In the genomic region with DNA sequence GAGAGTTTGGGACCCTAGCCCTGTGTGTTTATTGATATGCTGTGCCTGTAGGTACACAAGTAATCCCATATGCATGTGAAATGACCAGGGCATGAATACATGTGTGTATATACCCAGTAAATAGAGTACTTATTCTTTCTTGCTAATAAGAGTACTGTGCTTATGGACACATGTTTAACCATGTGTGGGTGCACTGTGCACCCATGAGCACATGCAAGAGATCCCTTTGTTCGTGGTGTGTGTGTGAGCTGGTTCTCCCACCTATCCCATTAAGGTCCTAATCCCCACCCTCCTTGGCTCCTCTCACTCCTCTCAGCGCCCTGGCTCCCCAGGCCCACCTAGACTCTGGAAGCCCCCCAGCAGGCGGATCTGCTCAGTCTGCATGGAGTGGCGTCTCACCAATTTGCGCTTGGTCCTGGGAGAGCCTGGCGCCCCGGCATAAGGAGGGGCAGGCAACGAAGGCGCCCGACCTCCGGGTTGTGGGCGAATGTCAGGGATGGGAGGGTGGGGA, we compare ENCODE assay signal across 8 cellular contexts. TPM values are rescaled to one million over a fixed set of nuclear protein-coding genes. Genes with fewer than 3 reads are reported as not detected.
DNase-seq lines count a peak whose midpoint lies in the region; ATAC-seq, FAIRE-seq and TF ChIP-seq lines count a peak whose summit lies in the region.

No MANE protein-coding gene starts in this region.

- BruUV-seq in OCI-LY7 (replicated peaks; lab: Mats Ljungman, UMichigan) (no TSS peak), endothelial cell of umbilical vein (replicated peaks; lab: Mats Ljungman, UMichigan) (no TSS peak)

- no peaks in the 10 kb centered on the region for H3K9me3 Mint-ChIP-seq in CD4-positive, alpha-beta memory T cell

- TF ChIP-seq CTCF in OCI-LY7 (conservative IDR thresholded peaks at IDR 0.05; ENCODE audit: low read length) (no peak), endothelial cell of umbilical vein (IDR thresholded peaks at IDR 0.05; ENCODE audit: extremely low read depth in 1 of 2, insufficient read depth in 1 of 2, low read depth in 1 of 2, low read length in 2 of 2) (no peak), neutrophil (IDR thresholded peaks at IDR 0.05) (no peak)

- H3K4me1 Mint-ChIP-seq in CD4-positive, alpha-beta memory T cell: peaks cover 54 to 91% (median 63%) of the 10 kb centered on the region in 4 donors

- peak overlapping the region in 1 of 2 donors; percentile 85 for H3K4me3 ChIP-seq in CD4-positive, alpha-beta memory T cell (ENCODE audit: low read length in 2 of 2)
- H3K4me3 ChIP-seq in OCI-LY7 (ENCODE audit: low read depth, low read length, poor library complexity, severe bottlenecking): no peak overlapping the region
- peak overlapping the region in 1 of 3 experiments; percentile 32 for H3K4me3 ChIP-seq in endothelial cell of umbilical vein (replicated peaks in 1 of 3; ENCODE audit: insufficient read depth in 1 of 3, low read depth in 1 of 3, low read length in 3 of 3)
- H3K4me3 ChIP-seq in neutrophil (ENCODE audit: low read depth in 1 of 2, low read length in 1 of 2): peak overlapping the region; percentile 66 to 71

- intact Hi-C loops in CD4-positive, alpha-beta memory T cell (cut with micrococcal nuclease): loop anchor here (2.0 to 5.0 kb wide), 3 partner anchors 17 to 43 kb away; a partner anchor contains a TSS
- intact Hi-C loops in OCI-LY7 (cut with micrococcal nuclease; ENCODE audit: unreplicated experiment) (loop anchor here (2.0 kb wide), 1 partner anchor 101 kb away; a partner anchor contains a TSS), endothelial cell of umbilical vein (cut with micrococcal nuclease) (loop anchor here (5.0 kb wide), 1 partner anchor 53 kb away; no protein-coding TSS in a partner anchor)

- no peaks in the 10 kb centered on the region for H3K9me2 ChIP-seq in OCI-LY7 (ENCODE audit: insufficient read depth, low read length)

- H3K4me1 ChIP-seq in CD4-positive, alpha-beta memory T cell (ENCODE audit: insufficient read depth, low read length): peaks cover 67% of the 10 kb centered on the region
- H3K4me1 ChIP-seq in OCI-LY7 (ENCODE audit: insufficient read depth, low read length, poor library complexity, severe bottlenecking) (peaks cover 78% of the 10 kb centered on the region), endothelial cell of umbilical vein (ENCODE audit: control insufficient read depth, extremely low read depth, insufficient read depth, low read length) (peaks cover 57% of the 10 kb centered on the region), neutrophil (ENCODE audit: control insufficient read depth in 1 of 2, insufficient read depth in 1 of 2, low read depth in 1 of 2, low read length in 1 of 2) (peaks cover 78 to 88% of the 10 kb centered on the region in 2 experiments)

- H3K27me3 Mint-ChIP-seq in CD4-positive, alpha-beta memory T cell: no peaks in the 10 kb centered on the region

- no peak overlapping the region for H2AFZ ChIP-seq in OCI-LY7 (ENCODE audit: low read length)
- peak overlapping the region; percentile 95 for H2AFZ ChIP-seq in endothelial cell of umbilical vein (ENCODE audit: low read depth, low read length)

- H3K9me1 ChIP-seq in endothelial cell of umbilical vein (replicated peaks; ENCODE audit: control insufficient read depth, extremely low read depth, insufficient read depth, low read length): no peaks in the 10 kb centered on the region

- FAIRE-seq in endothelial cell of umbilical vein (lab: Jason Lieb, UNC): no peak

- peak overlapping the region; percentile 71 to 95 (median 89) for H3K27ac Mint-ChIP-seq in CD4-positive, alpha-beta memory T cell

- TF ChIP-seq POLR2A in endothelial cell of umbilical vein (IDR thresholded peaks at IDR 0.05; ENCODE audit: low read depth, low read length): no peak

- H3K79me2 ChIP-seq in OCI-LY7 (ENCODE audit: insufficient read depth, low read depth, low read length): peaks cover 27% of the 10 kb centered on the region; the same call in 1 of the 2 replicates
- H3K79me2 ChIP-seq in endothelial cell of umbilical vein (ENCODE audit: control insufficient read depth, insufficient read depth, low read length): peaks cover 23% of the 10 kb centered on the region

- 0 out of 2 replicates have a peak overlapping the region, but pooled peaks have one; percentile 94 for H3K4me2 ChIP-seq in OCI-LY7 (ENCODE audit: low read length)
- H3K4me2 ChIP-seq in endothelial cell of umbilical vein (ENCODE audit: insufficient read depth, low read length): no peak overlapping the region

- CTCF ChIA-PET in CD4-positive, alpha-beta memory T cell (lab: Charles Lee; ENCODE audit: partially characterized antibody): interaction anchor here (0.9 to 3.5 kb wide), 2 partner anchors 19 to 104 kb away, joined by 3 to 30 read pairs; no protein-coding TSS in a partner anchor
- CTCF ChIA-PET in OCI-LY7 (lab: Charles Lee; ENCODE audit: unreplicated experiment): no interaction called here
- CTCF ChIA-PET in endothelial cell of umbilical vein (lab: Charles Lee): interaction anchor here (1.5 kb wide), 1 partner anchor 47 kb away, joined by 4 read pairs; no protein-coding TSS in a partner anchor

- peaks cover 0 to 22% of the 10 kb centered on the region in 2 donors for H3K36me3 Mint-ChIP-seq in CD4-positive, alpha-beta memory T cell

- no peak overlapping the region for H3K9ac ChIP-seq in endothelial cell of umbilical vein (replicated peaks; ENCODE audit: extremely low read depth, insufficient read depth, low read length)

- POLR2A ChIA-PET in CD4-positive, alpha-beta memory T cell (lab: Charles Lee; ENCODE audit: partially characterized antibody): interaction anchor here (1.2 to 17.4 kb wide), 4 partner anchors 19 to 102 kb away, joined by 4 to 444 read pairs (median 286); a partner anchor contains a TSS
- POLR2A ChIA-PET in OCI-LY7 (lab: Charles Lee) (interaction anchor here (0.5 kb wide), 1 partner anchor 36 kb away, joined by 3 read pairs; a partner anchor contains a TSS), endothelial cell of umbilical vein (lab: Charles Lee) (no interaction called here)

- DNase-seq in CD4-positive, alpha-beta memory T cell: no peak
- DNase-seq in OCI-LY7 (ENCODE audit: low spot score) (no peak), endothelial cell of umbilical vein (ENCODE audit: low read depth, low spot score) (no peak)
- DNase-seq in activated CD8-positive, alpha-beta memory T cell treated with anti-CD3 and anti-CD28 coated beads, Interleukin-2, amount 50 U/mL, for 4 hours: no peak

- H3K36me3 ChIP-seq in CD4-positive, alpha-beta memory T cell (ENCODE audit: insufficient read depth, low read length): no peaks in the 10 kb centered on the region
- H3K36me3 ChIP-seq in OCI-LY7 (ENCODE audit: insufficient read depth, low read length): no peaks in the 10 kb centered on the region
- H3K36me3 ChIP-seq in endothelial cell of umbilical vein (ENCODE audit: control insufficient read depth in 2 of 2, extremely low read depth in 1 of 2, insufficient read depth in 2 of 2, low read length in 2 of 2): no peaks in the 10 kb centered on the region
- no peaks in the 10 kb centered on the region for H3K36me3 ChIP-seq in neutrophil

- dilution Hi-C loops in endothelial cell of umbilical vein (cut with MboI; ENCODE audit: extremely low pct_ligation_motif_present, low sequenced_read_pairs): no loop called here

- H3K27ac ChIP-seq in CD4-positive, alpha-beta memory T cell (ENCODE audit: low read depth, low read length): peak overlapping the region; percentile 71
- H3K27ac ChIP-seq in OCI-LY7 (ENCODE audit: low read depth, low read length, poor library complexity, severe bottlenecking) (no peak overlapping the region), endothelial cell of umbilical vein (ENCODE audit: insufficient read depth, low read depth, low read length) (no peak overlapping the region), neutrophil (peak overlapping the region; percentile 26)

- no peaks in the 10 kb centered on the region for H3K9me3 ChIP-seq in CD4-positive, alpha-beta memory T cell (ENCODE audit: control insufficient read depth in 1 of 2, low read length in 2 of 2)
- H3K9me3 ChIP-seq in OCI-LY7 (ENCODE audit: low read length) (no peaks in the 10 kb centered on the region), endothelial cell of umbilical vein (replicated peaks; ENCODE audit: control insufficient read depth, insufficient read depth, low read length) (no peaks in the 10 kb centered on the region), neutrophil (no peaks in the 10 kb centered on the region)

- H3K27me3 ChIP-seq in CD4-positive, alpha-beta memory T cell (ENCODE audit: insufficient read depth, low read length): no peaks in the 10 kb centered on the region
- H3K27me3 ChIP-seq in endothelial cell of umbilical vein (ENCODE audit: control insufficient read depth in 2 of 2, insufficient read depth in 2 of 2, low read length in 2 of 2): no peaks in the 10 kb centered on the region
- peaks cover 47% of the 10 kb centered on the region for H3K27me3 ChIP-seq in neutrophil

- ATAC-seq in HG02870 (IDR thresholded peaks at IDR 0.05; ENCODE audit: unreplicated experiment) (no peak), GM21360 (IDR thresholded peaks at IDR 0.05; ENCODE audit: unreplicated experiment) (no peak), HG02642 (IDR thresholded peaks at IDR 0.05; ENCODE audit: poor library complexity, unreplicated experiment) (no peak)

- peak overlapping the region; percentile 59 to 97 (median 84) for H3K4me3 Mint-ChIP-seq in CD4-positive, alpha-beta memory T cell

- H4K20me1 ChIP-seq in OCI-LY7 (ENCODE audit: insufficient read depth, low read length): peaks cover 3% of the 10 kb centered on the region; the same call in 1 of the 2 replicates
- H4K20me1 ChIP-seq in endothelial cell of umbilical vein (replicated peaks; ENCODE audit: control insufficient read depth, extremely low read depth, insufficient read depth, low read length): no peaks in the 10 kb centered on the region

RNA-seq across cellular contexts. Expression of a gene that starts 2.2 kb away (rescaled TPM):
- total RNA-seq in CD4-positive, alpha-beta memory T cell: 10 to 100 TPM; 64.5 to 66.1 TPM
- polyA plus RNA-seq in CD4-positive, alpha-beta memory T cell: 10 to 100 TPM; 35.3 to 35.7 TPM
- total RNA-seq in OCI-LY7 (2014; rRNA removed; shearing (Covaris generic)): 10.2 and 11.6 TPM in 2 replicates
- total RNA-seq in OCI-LY7 (2022) (26.3 and 31.8 TPM in 2 replicates), endothelial cell of umbilical vein (54.9 and 55.6 TPM in 2 replicates)
- polyA plus RNA-seq in endothelial cell of umbilical vein: 48.4 and 56.4 TPM in 2 replicates
- polyA plus RNA-seq in endothelial cell of umbilical vein (2011; cell fraction: cytosol; rRNA removed): 50.1 and 53.0 TPM in 2 replicates
- 19.2 and 23.4 TPM in 2 replicates for polyA plus RNA-seq in endothelial cell of umbilical vein (2011; cell fraction: nucleus; rRNA removed)
- 17.1 and 20.3 TPM in 2 replicates for polyA plus RNA-seq in endothelial cell of umbilical vein (2012)
- 47.6 and 49.9 TPM in 2 replicates for polyA minus RNA-seq in endothelial cell of umbilical vein
- polyA minus RNA-seq in endothelial cell of umbilical vein (2011; cell fraction: cytosol; rRNA and poly(A)+ RNA removed): 21.5 TPM
- polyA minus RNA-seq in endothelial cell of umbilical vein (2011; cell fraction: nucleus; rRNA and poly(A)+ RNA removed): 10.5 and 13.3 TPM in 2 replicates

RNA-seq across cellular contexts. Expression of a gene that starts 4.4 kb away (rescaled TPM):
- total RNA-seq in CD4-positive, alpha-beta memory T cell: 1 to 10 TPM; 1.8 to 2.1 TPM
- under 1 TPM in 1 of 2 donors, not detected in 1; 0.60 TPM for polyA plus RNA-seq in CD4-positive, alpha-beta memory T cell
- 0.62 and 1.9 TPM in 2 replicates for total RNA-seq in OCI-LY7 (2014; rRNA removed; shearing (Covaris generic))
- total RNA-seq in OCI-LY7 (2022) (4.5 and 4.8 TPM in 2 replicates), endothelial cell of umbilical vein (0.24 and 0.60 TPM in 2 replicates)
- 0.41 and 0.43 TPM in 2 replicates for polyA plus RNA-seq in endothelial cell of umbilical vein
- 0.21 and 0.30 TPM in 2 replicates for polyA plus RNA-seq in endothelial cell of umbilical vein (2011; cell fraction: cytosol; rRNA removed)
- 0.84 and 1.1 TPM in 2 replicates for polyA plus RNA-seq in endothelial cell of umbilical vein (2011; cell fraction: nucleus; rRNA removed)
- 0.28 and 0.38 TPM in 2 replicates for polyA plus RNA-seq in endothelial cell of umbilical vein (2012)
- 0.06 and 0.07 TPM in 2 replicates for polyA minus RNA-seq in endothelial cell of umbilical vein
- 0.61 TPM for polyA minus RNA-seq in endothelial cell of umbilical vein (2011; cell fraction: cytosol; rRNA and poly(A)+ RNA removed)
- polyA minus RNA-seq in endothelial cell of umbilical vein (2011; cell fraction: nucleus; rRNA and poly(A)+ RNA removed): 0.29 and 0.58 TPM in 2 replicates

RNA-seq across cellular contexts. Expression of a gene that starts 4.5 kb away (rescaled TPM):
- total RNA-seq in CD4-positive, alpha-beta memory T cell: 10 to 100 TPM; 36.6 to 38.3 TPM
- polyA plus RNA-seq in CD4-positive, alpha-beta memory T cell: 100 to 1,000 TPM in 1 of 2 donors, 10 to 100 TPM in 1; 95.3 to 164 TPM
- total RNA-seq in OCI-LY7 (2014; rRNA removed; shearing (Covaris generic)): 19.8 and 29.8 TPM in 2 replicates
- 27.3 and 30.7 TPM in 2 replicates for total RNA-seq in OCI-LY7 (2022)
- total RNA-seq in endothelial cell of umbilical vein: 15.3 and 18.8 TPM in 2 replicates
- 10.6 and 12.4 TPM in 2 replicates for polyA plus RNA-seq in endothelial cell of umbilical vein
- polyA plus RNA-seq in endothelial cell of umbilical vein (2011; cell fraction: cytosol; rRNA removed): 17.6 and 19.4 TPM in 2 replicates
- 7.8 and 9.3 TPM in 2 replicates for polyA plus RNA-seq in endothelial cell of umbilical vein (2011; cell fraction: nucleus; rRNA removed)
- polyA plus RNA-seq in endothelial cell of umbilical vein (2012): 26.8 and 28.7 TPM in 2 replicates
- 6.5 and 6.9 TPM in 2 replicates for polyA minus RNA-seq in endothelial cell of umbilical vein
- 2.2 TPM for polyA minus RNA-seq in endothelial cell of umbilical vein (2011; cell fraction: cytosol; rRNA and poly(A)+ RNA removed)
- 2.4 and 4.9 TPM in 2 replicates for polyA minus RNA-seq in endothelial cell of umbilical vein (2011; cell fraction: nucleus; rRNA and poly(A)+ RNA removed)

RNA-seq across cellular contexts. Expression of a gene that starts 32.7 kb away (rescaled TPM):
- total RNA-seq in CD4-positive, alpha-beta memory T cell: 100 to 1,000 TPM; 116 to 122 TPM
- 100 to 1,000 TPM; 129 to 169 TPM for polyA plus RNA-seq in CD4-positive, alpha-beta memory T cell
- total RNA-seq in OCI-LY7 (2014; rRNA removed; shearing (Covaris generic)): 135 and 239 TPM in 2 replicates
- total RNA-seq in OCI-LY7 (2022) (177 and 200 TPM in 2 replicates), endothelial cell of umbilical vein (194 and 200 TPM in 2 replicates)
- polyA plus RNA-seq in endothelial cell of umbilical vein: 101 and 192 TPM in 2 replicates
- polyA plus RNA-seq in endothelial cell of umbilical vein (2011; cell fraction: cytosol; rRNA removed): 216 and 336 TPM in 2 replicates
- 97.5 and 169 TPM in 2 replicates for polyA plus RNA-seq in endothelial cell of umbilical vein (2011; cell fraction: nucleus; rRNA removed)
- 204 and 291 TPM in 2 replicates for polyA plus RNA-seq in endothelial cell of umbilical vein (2012)
- polyA minus RNA-seq in endothelial cell of umbilical vein: 54.6 and 71.6 TPM in 2 replicates
- 52.4 TPM for polyA minus RNA-seq in endothelial cell of umbilical vein (2011; cell fraction: cytosol; rRNA and poly(A)+ RNA removed)
- 25.6 and 33.6 TPM in 2 replicates for polyA minus RNA-seq in endothelial cell of umbilical vein (2011; cell fraction: nucleus; rRNA and poly(A)+ RNA removed)

RNA-seq across cellular contexts. Expression of a gene that starts 36.4 kb away (rescaled TPM):
- total RNA-seq in CD4-positive, alpha-beta memory T cell: 100 to 1,000 TPM; 933 to 985 TPM
- 1,000 to 10,000 TPM; 4,275 to 4,310 TPM for polyA plus RNA-seq in CD4-positive, alpha-beta memory T cell
- total RNA-seq in OCI-LY7 (2014; rRNA removed; shearing (Covaris generic)): 99.9 and 144 TPM in 2 replicates
- 50.3 and 76.8 TPM in 2 replicates for total RNA-seq in OCI-LY7 (2022)
- total RNA-seq in endothelial cell of umbilical vein: 7.6 and 9.1 TPM in 2 replicates
- 21.8 and 31.3 TPM in 2 replicates for polyA plus RNA-seq in endothelial cell of umbilical vein
- polyA plus RNA-seq in endothelial cell of umbilical vein (2011; cell fraction: cytosol; rRNA removed): 15.1 and 18.3 TPM in 2 replicates
- polyA plus RNA-seq in endothelial cell of umbilical vein (2011; cell fraction: nucleus; rRNA removed): 15.3 and 21.3 TPM in 2 replicates
- polyA plus RNA-seq in endothelial cell of umbilical vein (2012): 14.7 and 22.5 TPM in 2 replicates
- polyA minus RNA-seq in endothelial cell of umbilical vein: 53.0 and 74.0 TPM in 2 replicates
- 125 TPM for polyA minus RNA-seq in endothelial cell of umbilical vein (2011; cell fraction: cytosol; rRNA and poly(A)+ RNA removed)
- polyA minus RNA-seq in endothelial cell of umbilical vein (2011; cell fraction: nucleus; rRNA and poly(A)+ RNA removed): 15.0 and 23.3 TPM in 2 replicates

Comparison
In these comparisons a context has a peak if more than half of its experiments do, and no peak if none do; other contexts are left out.
1. H3K27ac ChIP-seq: peak in CD4-positive, alpha-beta memory T cell (single experiment) and neutrophil (single experiment); none in OCI-LY7 (single experiment) and endothelial cell of umbilical vein (single experiment).